ENCODE assay signal across 8 cellular contexts in genomic region chr12:110583137-110584059, GRCh38. TPM values are rescaled to one million over a fixed set of nuclear protein-coding genes. Genes with fewer than 3 reads are reported as not detected.
A peak's percentile ranks its signal among the peaks of the same experiment; 100 is the strongest.
DNase-seq lines count a peak whose midpoint lies in the region; ATAC-seq and TF ChIP-seq lines count a peak whose summit lies in the region.

Gene PPTC7 (minus strand): TSS chr12:110583318. CDS start chr12:110583031, 287 bp downstream.

- H3K4me3 ChIP-seq in kidney epithelial cell (ENCODE audit: low read depth, low read length), result peak within 1 kb of the TSS; percentile 67

- CTCF ChIA-PET in activated CD4-positive, alpha-beta T cell treated with anti-CD3 and anti-CD28 coated beads for 36 hours (lab: Charles Lee), result interaction anchor here (1.7 to 3.8 kb wide), 4 partner anchors 8 to 133 kb away, joined by 7 to 33 read pairs (median 12); partner anchors contain the start of gene ARPC3

- no peaks in the 10 kb centered on the region for H3K36me3 ChIP-seq in kidney epithelial cell (ENCODE audit: control insufficient read depth, insufficient read depth, low read length)

- POLR2A ChIA-PET in activated CD4-positive, alpha-beta T cell treated with anti-CD3 and anti-CD28 coated beads for 36 hours (lab: Charles Lee), result no interaction called here

- no peaks in the 10 kb centered on the region for H3K27me3 ChIP-seq in kidney epithelial cell (ENCODE audit: control insufficient read depth, insufficient read depth, low read length)

- H3K27me3 Mint-ChIP-seq in activated CD4-positive, alpha-beta T cell treated with anti-CD3 and anti-CD28 coated beads for 36 hours, result no peaks in the 10 kb centered on the region
- H3K27me3 Mint-ChIP-seq in chondrocyte (ENCODE audit: low read depth), result no peaks in the 10 kb centered on the region

- no peak for TF ChIP-seq CTCF in chondrocyte (IDR thresholded peaks at IDR 0.05)
- no peak for TF ChIP-seq CTCF in kidney epithelial cell (IDR thresholded peaks at IDR 0.05; ENCODE audit: insufficient read depth, low read length, poor library complexity, severe bottlenecking)

- peak within 1 kb of the TSS; percentile 91 for H3K4me3 Mint-ChIP-seq in activated CD4-positive, alpha-beta T cell treated with anti-CD3 and anti-CD28 coated beads for 36 hours
- H3K4me3 Mint-ChIP-seq in chondrocyte (ENCODE audit: unreplicated experiment), result peak within 1 kb of the TSS; percentile 89

- peak; percentile 80 for ATAC-seq in HG03442 (IDR thresholded peaks at IDR 0.05; ENCODE audit: unreplicated experiment)
- ATAC-seq in activated CD4-positive, alpha-beta T cell treated with anti-CD3 and anti-CD28 coated beads for 36 hours, result peak; percentile 86

- DNase-seq in Ammon's horn (ENCODE audit: low spot score), result peak; percentile 98
- peak; percentile 81 for DNase-seq in GM19238 (ENCODE audit: insufficient read length, low spot score)
- peak; percentile 93 to 96 for DNase-seq in NCI-H524 (lab: John Stamatoyannopoulos, UW)
- DNase-seq in activated CD4-positive, alpha-beta T cell treated with anti-CD3 and anti-CD28 coated beads for 36 hours, result peak; percentile 99
- peak; percentile 97 for DNase-seq in chondrocyte (ENCODE audit: low spot score)
- peak; percentile 75 for DNase-seq in kidney epithelial cell (ENCODE audit: low read depth)
- DNase-seq in stimulated activated CD4-positive, alpha-beta T cell treated with anti-CD3 and anti-CD28 coated beads, Interleukin-15, amount 100 ng/mL, for 24 hours, result peak; percentile 98

- peak within 1 kb of the TSS; percentile 99 for H3K27ac Mint-ChIP-seq in activated CD4-positive, alpha-beta T cell treated with anti-CD3 and anti-CD28 coated beads for 36 hours
- peak within 1 kb of the TSS; percentile 91 for H3K27ac Mint-ChIP-seq in chondrocyte (ENCODE audit: unreplicated experiment)

- H3K4me1 Mint-ChIP-seq in activated CD4-positive, alpha-beta T cell treated with anti-CD3 and anti-CD28 coated beads for 36 hours, result peaks cover 59% of the 10 kb centered on the region
- H3K4me1 Mint-ChIP-seq in chondrocyte (ENCODE audit: low read depth), result peaks cover 46% of the 10 kb centered on the region

- intact Hi-C loops in activated CD4-positive, alpha-beta T cell treated with anti-CD3 and anti-CD28 coated beads for 36 hours (cut with DNase I, micrococcal nuclease), result loop anchor here in 1 of 2 experiments (1.0 to 5.0 kb wide), 7 partner anchors 31 to 824 kb away; partner anchors contain the start of genes ANKRD13A, FAM216A, GIT2 and GPN3

- H3K36me3 Mint-ChIP-seq in activated CD4-positive, alpha-beta T cell treated with anti-CD3 and anti-CD28 coated beads for 36 hours (ENCODE audit: low read depth), result peaks cover 31% of the 10 kb centered on the region
- no peaks in the 10 kb centered on the region for H3K36me3 Mint-ChIP-seq in chondrocyte (ENCODE audit: low read depth)

- no peaks in the 10 kb centered on the region for H3K9me3 Mint-ChIP-seq in activated CD4-positive, alpha-beta T cell treated with anti-CD3 and anti-CD28 coated beads for 36 hours (ENCODE audit: low read depth)
- no peaks in the 10 kb centered on the region for H3K9me3 Mint-ChIP-seq in chondrocyte (ENCODE audit: low read depth)

RNA-seq across cellular contexts. Expression of gene PPTC7, which starts in this region (rescaled TPM):
- 10 to 100 TPM; 33.4 to 36.5 TPM for total RNA-seq in activated CD4-positive, alpha-beta T cell treated with anti-CD3 and anti-CD28 coated beads for 36 hours
- total RNA-seq in chondrocyte (10.9 to 15.3 TPM (median 13.9 TPM) in 3 replicates), kidney epithelial cell (9.8 and 11.5 TPM in 2 replicates)

Comparison
In these comparisons a context has a peak if more than half of its experiments do, and no peak if none do; other contexts are left out.
1. Peak in every context shown above with its lines: DNase-seq, ATAC-seq and H3K4me3 ChIP-seq.